In genomic region chr6:53721766-53722165, GRCh38 we compare ENCODE assay signal across 17 cellular contexts. TPM values are rescaled to one million over a fixed set of nuclear protein-coding genes. Genes with fewer than 3 reads are reported as not detected.
DNase-seq lines count a peak whose midpoint lies in the region; ATAC-seq and TF ChIP-seq lines count a peak whose summit lies in the region.
"Had no signal": no experiment of that assay in that cellular context is flagged by ENCODE, and none has a peak within 500 bp of the region (broad histone marks: within the 10 kb centered on the region; RNA-seq: fewer than 3 reads in every experiment).

No MANE protein-coding gene starts in this region.

- H2BK12ac ChIP-seq in neuronal stem cell (ENCODE audit: low read length): no peak overlapping the region

- H2BK15ac ChIP-seq in neuronal stem cell (ENCODE audit: low read length): no peak overlapping the region

- no peak overlapping the region for H3K23ac ChIP-seq in neuronal stem cell (ENCODE audit: low read depth, low read length, poor library complexity)

- no peak overlapping the region for H3K4ac ChIP-seq in neuronal stem cell (ENCODE audit: low read length)

- in situ Hi-C loops in GM13977 (cut with MboI; ENCODE audit: low pct_unique_long_range_greater_than_20kb, low sequenced_read_pairs, unreplicated experiment): loop anchor here (10.0 to 25.0 kb wide), 2 partner anchors 227 to 559 kb away; no protein-coding TSS in a partner anchor

- H3K9me3 ChIP-seq in AG04450 (ENCODE audit: control insufficient read depth, insufficient read depth, low read length) (no peaks in the 10 kb centered on the region), SJCRH30 (replicated peaks) (no peaks in the 10 kb centered on the region), neuronal stem cell (replicated peaks in 1 of 2; ENCODE audit: control insufficient read depth in 2 of 2, insufficient read depth in 1 of 2, low read depth in 1 of 2, low read length in 2 of 2) (no peaks in the 10 kb centered on the region), uterus (no peaks in the 10 kb centered on the region)
- H3K9me3 ChIP-seq: BLaER1 treated with 17β-estradiol and CSF1 and Interleukin-3, amounts not matched to agents 10 nM and 100 nM; Caco-2 had no signal

- no peak overlapping the region for H3K9ac ChIP-seq in neuronal stem cell (ENCODE audit: low read depth, low read length, poor library complexity)
- H3K9ac ChIP-seq: BLaER1 treated with 17β-estradiol and CSF1 and Interleukin-3, amounts not matched to agents 10 nM and 100 nM had no signal

- intact Hi-C loops in uterus (cut with DNase I; ENCODE audit: low total_unique reads): no loop called here

- peak overlapping the region; percentile 31 for H3K27ac ChIP-seq in AG04450 (ENCODE audit: low read depth, low read length)
- no peak overlapping the region for H3K27ac ChIP-seq in SJCRH30
- H3K27ac ChIP-seq in neuronal stem cell (replicated peaks; ENCODE audit: low read length): no peak overlapping the region
- H3K27ac ChIP-seq in uterus: no peak overlapping the region
- H3K27ac ChIP-seq: BLaER1 treated with 17β-estradiol and CSF1 and Interleukin-3, amounts not matched to agents 10 nM and 100 nM; C4-2B had no signal

- TF ChIP-seq CTCF in AG04450 (IDR thresholded peaks at IDR 0.05; ENCODE audit: low read depth, low read length) (no peak), uterus (IDR thresholded peaks at IDR 0.05) (no peak), GM13977 (IDR thresholded peaks at IDR 0.05; ENCODE audit: extremely low read depth, insufficient read depth, missing control alignments) (no peak)

- no CpG with 5 or more reads among the region's 2 CpGs for WGBS in neuronal stem cell (ENCODE audit: extremely low coverage in 2 of 2, insufficient read length in 2 of 2, insufficient replicate concordance in 1 of 2), 2 donors

- H3K27me3 ChIP-seq in AG04450 (ENCODE audit: control insufficient read depth, insufficient read depth, low read length) (no peaks in the 10 kb centered on the region), SJCRH30 (no peaks in the 10 kb centered on the region), neuronal stem cell (ENCODE audit: control insufficient read depth in 3 of 3, insufficient read depth in 3 of 3, low read depth in 1 of 3, low read length in 3 of 3) (no peaks in the 10 kb centered on the region), uterus (no peaks in the 10 kb centered on the region)
- H3K27me3 ChIP-seq: BLaER1 treated with 17β-estradiol and CSF1 and Interleukin-3, amounts not matched to agents 10 nM and 100 nM had no signal

- no peak overlapping the region for H4K91ac ChIP-seq in neuronal stem cell (ENCODE audit: low read depth, low read length, poor library complexity)

- no peak overlapping the region for H3K14ac ChIP-seq in neuronal stem cell (ENCODE audit: low read length)

- POLR2A ChIA-PET in AG04450 (lab: Yijun Ruan, JAX): no interaction called here

- DNase-seq in AG04450 (ENCODE audit: low read depth, low spot score) (no peak), SJCRH30 (peak; percentile 6 to 13), neuronal stem cell (ENCODE audit: low spot score) (no peak), uterus (no peak), GM13977 (ENCODE audit: low spot score) (no peak)
- DNase-seq: 8988T; ACHN; AML-193; Caco-2; Calu3; CD4-positive, alpha-beta T cell; CD8-positive, alpha-beta T cell; DMS79 treated with DMSO at 0.1 percent for 48 hours; GF-D8 had no signal

- no peak overlapping the region for H2AK5ac ChIP-seq in neuronal stem cell (ENCODE audit: low read depth, low read length)

- no peak overlapping the region for H2BK120ac ChIP-seq in neuronal stem cell (ENCODE audit: low read depth, low read length)

- H3K4me3 ChIP-seq in AG04450 (ENCODE audit: low read depth, low read length) (no peak overlapping the region), SJCRH30 (no peak overlapping the region), neuronal stem cell (ENCODE audit: low read length in 2 of 2) (no peak overlapping the region), uterus (no peak overlapping the region)
- H3K4me3 ChIP-seq: BLaER1 treated with 17β-estradiol and CSF1 and Interleukin-3, amounts not matched to agents 10 nM and 100 nM had no signal

- CTCF ChIA-PET in AG04450 (lab: Charles Lee): interaction anchor here (0.6 to 15.1 kb wide), 7 partner anchors 9 to 234 kb away, joined by 3 to 541 read pairs (median 9); partner anchors contain the start of gene GCLC

- no peaks in the 10 kb centered on the region for H3K79me1 ChIP-seq in neuronal stem cell (ENCODE audit: low read depth, low read length)

- H2BK5ac ChIP-seq in neuronal stem cell (ENCODE audit: low read length): no peak overlapping the region

- H3K4me1 ChIP-seq in SJCRH30 (no peaks in the 10 kb centered on the region), neuronal stem cell (ENCODE audit: control insufficient read depth in 2 of 2, insufficient read depth in 1 of 2, low read depth in 1 of 2, low read length in 2 of 2) (peaks cover 0 to 3% of the 10 kb centered on the region in 2 donors), uterus (no peaks in the 10 kb centered on the region)
- H3K4me1 ChIP-seq: BLaER1 treated with 17β-estradiol and CSF1 and Interleukin-3, amounts not matched to agents 10 nM and 100 nM had no signal

- H3K4me2 ChIP-seq in neuronal stem cell (ENCODE audit: insufficient read depth, low read length, poor library complexity, severe bottlenecking): no peak overlapping the region
- H3K4me2 ChIP-seq: BLaER1 treated with 17β-estradiol and CSF1 and Interleukin-3, amounts not matched to agents 10 nM and 100 nM had no signal

- H3K18ac ChIP-seq in neuronal stem cell (ENCODE audit: low read length): peak overlapping the region; percentile 56

- H3K36me3 ChIP-seq in SJCRH30: no peaks in the 10 kb centered on the region
- H3K36me3 ChIP-seq in neuronal stem cell (replicated peaks in 1 of 2; ENCODE audit: control insufficient read depth in 2 of 2, insufficient read depth in 2 of 2, low read length in 2 of 2): no peaks in the 10 kb centered on the region
- H3K36me3 ChIP-seq in uterus: no peaks in the 10 kb centered on the region
- H3K36me3 ChIP-seq: BLaER1 treated with 17β-estradiol and CSF1 and Interleukin-3, amounts not matched to agents 10 nM and 100 nM had no signal

- no peak overlapping the region for H2AFZ ChIP-seq in neuronal stem cell (ENCODE audit: low read length)

- no peak overlapping the region for H4K8ac ChIP-seq in neuronal stem cell (ENCODE audit: low read depth, low read length)

- ATAC-seq in GM21825 (IDR thresholded peaks at IDR 0.05; ENCODE audit: unreplicated experiment): no peak
- ATAC-seq: CD8-positive, alpha-beta T cell had no signal

- TF ChIP-seq POLR2A in uterus (IDR thresholded peaks at IDR 0.05): no peak

RNA-seq across cellular contexts. Expression of gene KLHL31, which starts 56.2 kb away (rescaled TPM):
- 0.05 and 0.14 TPM in 2 replicates for polyA plus RNA-seq in AG04450 (2011; rRNA removed)
- 0.09 and 0.17 TPM in 2 replicates for polyA minus RNA-seq in AG04450 (2011; rRNA and poly(A)+ RNA removed)
- 1.8 and 1.9 TPM in 2 replicates for total RNA-seq in SJCRH30 (2014; rRNA removed; shearing (Covaris generic))
- polyA plus RNA-seq in neuronal stem cell (2013, experiment 1 of 2): 0.25 TPM
- 0.28 TPM for polyA plus RNA-seq in neuronal stem cell (2013, experiment 2 of 2)
- total RNA-seq in uterus: 1 to 10 TPM in 1 of 4 donors, under 1 TPM in 1, not detected in 2; 0.12 to 1.9 TPM

Comparison
In these comparisons a context has a peak if more than half of its experiments do, and no peak if none do; other contexts are left out.
1. DNase-seq: peak in SJCRH30 (2 of 2); none in AG04450 (single experiment), neuronal stem cell (single experiment), uterus (0 of 2) and GM13977 (single experiment).